ENCODE assay signal across 31 cellular contexts in the genomic region with DNA sequence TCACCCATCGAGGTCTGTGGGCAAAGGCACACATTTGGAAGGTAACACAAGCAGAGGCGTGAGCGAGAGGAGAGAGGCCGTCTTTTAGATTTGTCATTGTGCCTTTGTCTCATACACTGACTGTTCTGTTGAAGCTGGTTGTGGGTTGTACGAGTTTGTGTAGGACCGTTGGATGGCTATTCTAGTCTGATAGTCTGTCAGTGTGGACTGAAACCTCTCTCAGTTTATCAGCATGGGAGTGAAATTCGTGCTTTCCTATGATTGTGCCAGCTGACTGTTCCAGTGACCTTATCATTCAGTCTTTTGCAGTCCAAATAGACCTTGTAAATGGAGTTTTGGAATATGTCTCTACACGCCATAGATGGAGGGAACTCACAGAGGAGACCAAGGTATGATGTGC.
"Had no signal": no experiment of that assay in that cellular context is flagged by ENCODE, and none has a peak within 500 bp of the region (broad histone marks: within the 10 kb centered on the region; RNA-seq: fewer than 3 reads in every experiment).

No MANE protein-coding gene starts in this region.

- DNase-seq: activated B cell treated with CpG ODN at 0.5 μM for 24 hours; activated CD4-positive, alpha-beta T cell treated with anti-CD3 and anti-CD28 coated beads for 48 hours; activated CD4-positive, alpha-beta T cell treated with anti-CD3 and anti-CD28 coated beads, Interleukin-2, amount 50 U/mL, for 1 hour; activated CD4-positive, alpha-beta T cell treated with anti-CD3 and anti-CD28 coated beads, Interleukin-2, amount 50 U/mL, for 48 hours; activated CD8-positive, alpha-beta T cell treated with anti-CD3 and anti-CD28 coated beads for 36 hours; activated effector memory CD4-positive, alpha-beta T cell treated with Interleukin-2 at 50 U/mL for 16 hours; activated gamma-delta T cell treated with Interleukin-2 at 50 U/mL for 16 hours; activated naive CD4-positive, alpha-beta T cell treated with anti-CD3 and anti-CD28 coated beads, Interleukin-2, amount 50 U/mL, for 16 hours; activated naive CD4-positive, alpha-beta T cell treated with Interleukin-2 at 50 U/mL for 16 hours; activated T-cell treated with anti-CD3 and anti-CD28 coated beads, Interleukin-2, amount 50 U/mL, for 4 hours; amniotic stem cell; anterior cingulate cortex; brain microvascular endothelial cell; cortex of kidney; dermis blood vessel endothelial cell; effector CD4-positive, alpha-beta T cell; effector memory CD8-positive, alpha-beta T cell; erythroblast; foreskin keratinocyte; gastrocnemius medialis; glutamatergic neuron; T-helper 1 cell; T-helper 17 cell; T1000; WERI-Rb-1 had no signal

- FAIRE-seq: astrocyte, bronchial epithelial cell, colon had no signal

- H3K9me3 ChIP-seq: esophagus muscularis mucosa, gastrocnemius medialis had no signal

- H3K36me3 ChIP-seq: brain microvascular endothelial cell, esophagus muscularis mucosa, gastrocnemius medialis, WERI-Rb-1 had no signal

- ATAC-seq: activated CD4-positive, CD25-positive, alpha-beta regulatory T cell treated with anti-CD3 and anti-CD28 coated beads, Interleukin-2, amount 50 U/mL, for 24 hours; activated CD8-positive, alpha-beta T cell treated with anti-CD3 and anti-CD28 coated beads for 36 hours; activated T-cell treated with anti-CD3 and anti-CD28 coated beads, Interleukin-2, amount 50 U/mL, for 4 hours; activated T-helper 17 cell treated with anti-CD3 and anti-CD28 coated beads, Interleukin-2, amount 50 U/mL, for 72 hours; effector memory CD8-positive, alpha-beta T cell; foreskin keratinocyte; gastrocnemius medialis; T-helper 17 cell had no signal

- H3K4me3 ChIP-seq: esophagus muscularis mucosa, gastrocnemius medialis had no signal

- H3K27ac ChIP-seq: brain microvascular endothelial cell, esophagus muscularis mucosa, foreskin keratinocyte, gastrocnemius medialis, WERI-Rb-1 had no signal

- H3K27me3 ChIP-seq: brain microvascular endothelial cell, esophagus muscularis mucosa, foreskin keratinocyte, gastrocnemius medialis had no signal

- H3K4me1 ChIP-seq: foreskin keratinocyte, gastrocnemius medialis had no signal
